1 cellular context compared by ENCODE assay signal in the genomic region with DNA sequence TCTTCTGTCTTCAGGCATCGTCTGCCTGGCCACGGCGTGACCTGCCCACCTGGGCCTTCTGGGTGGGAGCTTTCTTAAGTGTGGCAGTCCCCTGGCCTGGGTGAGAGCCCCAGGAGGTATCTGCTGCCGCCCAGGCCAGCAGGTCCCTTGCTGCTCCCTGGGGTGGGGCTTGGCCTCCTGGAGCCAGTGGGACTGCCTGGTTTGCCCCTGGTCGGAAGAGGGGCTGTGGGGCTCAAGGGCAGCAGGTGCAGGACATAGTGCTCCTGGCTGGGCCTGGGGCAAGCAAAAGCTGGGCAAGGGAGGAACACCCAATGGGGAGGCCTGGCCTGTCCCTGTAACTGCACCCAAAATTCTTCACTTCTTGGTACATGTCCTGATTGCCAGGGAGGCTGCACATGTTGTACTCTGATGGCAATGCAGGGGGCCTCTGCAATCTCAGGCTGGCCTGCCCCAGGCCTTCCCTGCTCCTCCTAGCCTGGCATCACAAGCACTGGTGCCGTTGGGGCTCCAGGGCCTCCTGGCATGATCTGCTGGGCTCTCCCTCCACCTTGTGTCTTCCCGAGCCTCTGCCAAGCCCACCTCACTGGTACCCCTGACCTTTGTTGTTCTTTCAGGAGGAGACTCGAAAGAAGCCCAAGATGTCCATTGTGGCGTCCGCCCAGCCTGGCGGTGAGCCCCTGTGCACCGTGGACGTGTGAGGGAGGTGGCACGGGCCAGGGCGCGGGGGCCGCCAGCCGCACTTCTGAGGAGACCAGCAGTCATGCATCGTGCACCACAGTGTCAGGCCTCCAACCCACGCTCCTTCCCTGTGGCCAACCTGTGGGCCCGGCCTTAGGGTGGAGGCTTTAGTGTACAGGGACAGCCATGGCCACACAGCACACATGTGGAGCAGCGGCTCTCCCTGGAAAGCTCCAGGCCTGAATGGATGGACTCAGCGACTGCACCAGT.
TF ChIP-seq lines count a peak whose summit lies in the region.

No MANE protein-coding gene starts in this region.

TF ChIP-seq in K562, 482 proteins besides CTCF, POLR2A, EP300 and RAD21 (continued from another document and continues in another):
- TF ChIP-seq JUN (IDR thresholded peaks at IDR 0.05; ENCODE audit: borderline replicate concordance, low read depth, low read length) (no peak), JUN (CRISPR knock-in tag; IDR thresholded peaks at IDR 0.05; ENCODE audit: borderline replicate concordance) (no peak), ZNF354B (CRISPR knock-in tag; IDR thresholded peaks at IDR 0.05) (no peak), MYC (IDR thresholded peaks at IDR 0.05; ENCODE audit: low read depth, low read length) (no peak), MYC (CRISPR knock-in tag; IDR thresholded peaks at IDR 0.05; ENCODE audit: borderline replicate concordance, low read depth) (no peak), POLR3A (IDR thresholded peaks at IDR 0.05; ENCODE audit: borderline replicate concordance, extremely low read depth, insufficient read depth, insufficient read length) (no peak), E2F3 (CRISPR knock-in tag; IDR thresholded peaks at IDR 0.05) (0 out of 2 replicates have a peak, but pooled peaks have one; percentile 18), ZNF584 (CRISPR knock-in tag; IDR thresholded peaks at IDR 0.05; ENCODE audit: low read depth) (no peak), DMBX1 (CRISPR knock-in tag; IDR thresholded peaks at IDR 0.05; ENCODE audit: borderline replicate concordance) (no peak), RBM22 (IDR thresholded peaks at IDR 0.05; ENCODE audit: low read depth, low read length, poor library complexity, severe bottlenecking) (no peak), PHF21A (IDR thresholded peaks at IDR 0.05; ENCODE audit: borderline replicate concordance, low read depth) (no peak), NCOA2 (IDR thresholded peaks at IDR 0.05; ENCODE audit: partially characterized antibody in 2 of 2) (no peak), NFIX (CRISPR knock-in tag; IDR thresholded peaks at IDR 0.05; ENCODE audit: low read depth) (no peak), TAF7 (tag; IDR thresholded peaks at IDR 0.05) (no peak), ZNF140 (CRISPR knock-in tag; IDR thresholded peaks at IDR 0.05) (no peak), CCAR2 (IDR thresholded peaks at IDR 0.05; ENCODE audit: low read depth, low read length) (no peak), ZFP36 (IDR thresholded peaks at IDR 0.05; ENCODE audit: low read depth, low read length, partially characterized antibody) (no peak), SRSF7 (optimal IDR thresholded peaks at IDR 0.05; ENCODE audit: low read depth, low read length) (no peak), MEF2D (tag; conservative IDR thresholded peaks at IDR 0.05; ENCODE audit: low read depth) (no peak), ZNF431 (CRISPR knock-in tag; IDR thresholded peaks at IDR 0.05) (no peak), PPARD (CRISPR knock-in tag; IDR thresholded peaks at IDR 0.05) (no peak), HNRNPH1 (optimal IDR thresholded peaks at IDR 0.05; ENCODE audit: low read depth, low read length) (no peak), SMARCE1 (IDR thresholded peaks at IDR 0.05) (no peak), L3MBTL2 (IDR thresholded peaks at IDR 0.05) (no peak), TEAD1 (CRISPR knock-in tag; IDR thresholded peaks at IDR 0.05) (no peak), RHOXF2B (CRISPR knock-in tag; conservative IDR thresholded peaks at IDR 0.05) (no peak), NFATC3 (IDR thresholded peaks at IDR 0.05) (no peak), ZNF583 (CRISPR knock-in tag; IDR thresholded peaks at IDR 0.05) (peak; percentile 56; the same call in 1 of the 2 replicates), BRD9 (IDR thresholded peaks at IDR 0.05; ENCODE audit: low read depth, partially characterized antibody) (no peak), ZNF57 (CRISPR knock-in tag; IDR thresholded peaks at IDR 0.05) (no peak), CREB1 (IDR thresholded peaks at IDR 0.05) (peak; percentile 19; the same call in 1 of the 2 replicates), CREB1 (CRISPR knock-in tag; IDR thresholded peaks at IDR 0.05) (no peak), ZBTB17 (CRISPR knock-in tag; IDR thresholded peaks at IDR 0.05) (peak; percentile 78), RCOR1 (IDR thresholded peaks at IDR 0.05; ENCODE audit: borderline replicate concordance in 1 of 2, low read depth in 2 of 2, low read length in 2 of 2) (no peak), ZNF274 (IDR thresholded peaks at IDR 0.05; ENCODE audit: borderline replicate concordance, low read depth, low read length) (peak; percentile 46; the same call in 1 of the 2 replicates), MTA3 (IDR thresholded peaks at IDR 0.05; ENCODE audit: borderline replicate concordance) (no peak), HDAC6 (IDR thresholded peaks at IDR 0.05; ENCODE audit: low read depth, low read length) (no peak), ZNF561 (CRISPR knock-in tag; conservative IDR thresholded peaks at IDR 0.05) (no peak), PHF8 (IDR thresholded peaks at IDR 0.05; ENCODE audit: borderline replicate concordance, low read length) (0 out of 2 replicates have a peak, but pooled peaks have one; percentile 21), MYNN (IDR thresholded peaks at IDR 0.05) (no peak), MYNN (CRISPR knock-in tag; IDR thresholded peaks at IDR 0.05) (no peak)
- TF ChIP-seq, protein P1, sequence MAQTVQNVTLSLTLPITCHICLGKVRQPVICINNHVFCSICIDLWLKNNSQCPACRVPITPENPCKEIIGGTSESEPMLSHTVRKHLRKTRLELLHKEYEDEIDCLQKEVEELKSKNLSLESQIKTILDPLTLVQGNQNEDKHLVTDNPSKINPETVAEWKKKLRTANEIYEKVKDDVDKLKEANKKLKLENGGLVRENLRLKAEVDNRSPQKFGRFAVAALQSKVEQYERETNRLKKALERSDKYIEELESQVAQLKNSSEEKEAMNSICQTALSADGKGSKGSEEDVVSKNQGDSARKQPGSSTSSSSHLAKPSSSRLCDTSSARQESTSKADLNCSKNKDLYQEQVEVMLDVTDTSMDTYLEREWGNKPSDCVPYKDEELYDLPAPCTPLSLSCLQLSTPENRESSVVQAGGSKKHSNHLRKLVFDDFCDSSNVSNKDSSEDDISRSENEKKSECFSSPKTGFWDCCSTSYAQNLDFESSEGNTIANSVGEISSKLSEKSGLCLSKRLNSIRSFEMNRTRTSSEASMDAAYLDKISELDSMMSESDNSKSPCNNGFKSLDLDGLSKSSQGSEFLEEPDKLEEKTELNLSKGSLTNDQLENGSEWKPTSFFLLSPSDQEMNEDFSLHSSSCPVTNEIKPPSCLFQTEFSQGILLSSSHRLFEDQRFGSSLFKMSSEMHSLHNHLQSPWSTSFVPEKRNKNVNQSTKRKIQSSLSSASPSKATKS (CRISPR knock-in tag; IDR thresholded peaks at IDR 0.05), result no peak
- TF ChIP-seq, protein P2, sequence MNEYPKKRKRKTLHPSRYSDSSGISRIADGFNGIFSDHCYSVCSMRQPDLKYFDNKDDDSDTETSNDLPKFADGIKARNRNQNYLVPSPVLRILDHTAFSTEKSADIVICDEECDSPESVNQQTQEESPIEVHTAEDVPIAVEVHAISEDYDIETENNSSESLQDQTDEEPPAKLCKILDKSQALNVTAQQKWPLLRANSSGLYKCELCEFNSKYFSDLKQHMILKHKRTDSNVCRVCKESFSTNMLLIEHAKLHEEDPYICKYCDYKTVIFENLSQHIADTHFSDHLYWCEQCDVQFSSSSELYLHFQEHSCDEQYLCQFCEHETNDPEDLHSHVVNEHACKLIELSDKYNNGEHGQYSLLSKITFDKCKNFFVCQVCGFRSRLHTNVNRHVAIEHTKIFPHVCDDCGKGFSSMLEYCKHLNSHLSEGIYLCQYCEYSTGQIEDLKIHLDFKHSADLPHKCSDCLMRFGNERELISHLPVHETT (CRISPR knock-in tag; conservative IDR thresholded peaks at IDR 0.05 in 1 of 2, IDR thresholded peaks at IDR 0.05 in 1 of 2), result no peak
- TF ChIP-seq, protein P3, sequence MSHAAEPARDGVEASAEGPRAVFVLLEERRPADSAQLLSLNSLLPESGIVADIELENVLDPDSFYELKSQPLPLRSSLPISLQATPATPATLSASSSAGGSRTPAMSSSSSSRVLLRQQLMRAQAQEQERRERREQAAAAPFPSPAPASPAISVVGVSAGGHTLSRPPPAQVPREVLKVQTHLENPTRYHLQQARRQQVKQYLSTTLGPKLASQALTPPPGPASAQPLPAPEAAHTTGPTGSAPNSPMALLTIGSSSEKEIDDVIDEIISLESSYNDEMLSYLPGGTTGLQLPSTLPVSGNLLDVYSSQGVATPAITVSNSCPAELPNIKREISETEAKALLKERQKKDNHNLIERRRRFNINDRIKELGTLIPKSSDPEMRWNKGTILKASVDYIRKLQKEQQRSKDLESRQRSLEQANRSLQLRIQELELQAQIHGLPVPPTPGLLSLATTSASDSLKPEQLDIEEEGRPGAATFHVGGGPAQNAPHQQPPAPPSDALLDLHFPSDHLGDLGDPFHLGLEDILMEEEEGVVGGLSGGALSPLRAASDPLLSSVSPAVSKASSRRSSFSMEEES (CRISPR knock-in tag; IDR thresholded peaks at IDR 0.05), result no peak
- TF ChIP-seq, protein P4, sequence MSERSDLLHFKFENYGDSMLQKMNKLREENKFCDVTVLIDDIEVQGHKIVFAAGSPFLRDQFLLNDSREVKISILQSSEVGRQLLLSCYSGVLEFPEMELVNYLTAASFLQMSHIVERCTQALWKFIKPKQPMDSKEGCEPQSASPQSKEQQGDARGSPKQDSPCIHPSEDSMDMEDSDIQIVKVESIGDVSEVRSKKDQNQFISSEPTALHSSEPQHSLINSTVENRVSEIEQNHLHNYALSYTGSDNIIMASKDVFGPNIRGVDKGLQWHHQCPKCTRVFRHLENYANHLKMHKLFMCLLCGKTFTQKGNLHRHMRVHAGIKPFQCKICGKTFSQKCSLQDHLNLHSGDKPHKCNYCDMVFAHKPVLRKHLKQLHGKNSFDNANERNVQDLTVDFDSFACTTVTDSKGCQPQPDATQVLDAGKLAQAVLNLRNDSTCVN (CRISPR knock-in tag; IDR thresholded peaks at IDR 0.05), result no peak
- TF ChIP-seq, protein P5, sequence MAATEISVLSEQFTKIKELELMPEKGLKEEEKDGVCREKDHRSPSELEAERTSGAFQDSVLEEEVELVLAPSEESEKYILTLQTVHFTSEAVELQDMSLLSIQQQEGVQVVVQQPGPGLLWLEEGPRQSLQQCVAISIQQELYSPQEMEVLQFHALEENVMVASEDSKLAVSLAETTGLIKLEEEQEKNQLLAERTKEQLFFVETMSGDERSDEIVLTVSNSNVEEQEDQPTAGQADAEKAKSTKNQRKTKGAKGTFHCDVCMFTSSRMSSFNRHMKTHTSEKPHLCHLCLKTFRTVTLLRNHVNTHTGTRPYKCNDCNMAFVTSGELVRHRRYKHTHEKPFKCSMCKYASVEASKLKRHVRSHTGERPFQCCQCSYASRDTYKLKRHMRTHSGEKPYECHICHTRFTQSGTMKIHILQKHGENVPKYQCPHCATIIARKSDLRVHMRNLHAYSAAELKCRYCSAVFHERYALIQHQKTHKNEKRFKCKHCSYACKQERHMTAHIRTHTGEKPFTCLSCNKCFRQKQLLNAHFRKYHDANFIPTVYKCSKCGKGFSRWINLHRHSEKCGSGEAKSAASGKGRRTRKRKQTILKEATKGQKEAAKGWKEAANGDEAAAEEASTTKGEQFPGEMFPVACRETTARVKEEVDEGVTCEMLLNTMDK (IDR thresholded peaks at IDR 0.05; ENCODE audit: borderline replicate concordance, insufficient read depth, low read depth, low read length, poor library complexity, severe bottlenecking), result no peak
- TF ChIP-seq, protein P6, sequence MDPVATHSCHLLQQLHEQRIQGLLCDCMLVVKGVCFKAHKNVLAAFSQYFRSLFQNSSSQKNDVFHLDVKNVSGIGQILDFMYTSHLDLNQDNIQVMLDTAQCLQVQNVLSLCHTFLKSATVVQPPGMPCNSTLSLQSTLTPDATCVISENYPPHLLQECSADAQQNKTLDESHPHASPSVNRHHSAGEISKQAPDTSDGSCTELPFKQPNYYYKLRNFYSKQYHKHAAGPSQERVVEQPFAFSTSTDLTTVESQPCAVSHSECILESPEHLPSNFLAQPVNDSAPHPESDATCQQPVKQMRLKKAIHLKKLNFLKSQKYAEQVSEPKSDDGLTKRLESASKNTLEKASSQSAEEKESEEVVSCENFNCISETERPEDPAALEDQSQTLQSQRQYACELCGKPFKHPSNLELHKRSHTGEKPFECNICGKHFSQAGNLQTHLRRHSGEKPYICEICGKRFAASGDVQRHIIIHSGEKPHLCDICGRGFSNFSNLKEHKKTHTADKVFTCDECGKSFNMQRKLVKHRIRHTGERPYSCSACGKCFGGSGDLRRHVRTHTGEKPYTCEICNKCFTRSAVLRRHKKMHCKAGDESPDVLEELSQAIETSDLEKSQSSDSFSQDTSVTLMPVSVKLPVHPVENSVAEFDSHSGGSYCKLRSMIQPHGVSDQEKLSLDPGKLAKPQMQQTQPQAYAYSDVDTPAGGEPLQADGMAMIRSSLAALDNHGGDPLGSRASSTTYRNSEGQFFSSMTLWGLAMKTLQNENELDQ (CRISPR knock-in tag; IDR thresholded peaks at IDR 0.05; ENCODE audit: borderline replicate concordance), result no peak
- TF ChIP-seq, protein P7, sequence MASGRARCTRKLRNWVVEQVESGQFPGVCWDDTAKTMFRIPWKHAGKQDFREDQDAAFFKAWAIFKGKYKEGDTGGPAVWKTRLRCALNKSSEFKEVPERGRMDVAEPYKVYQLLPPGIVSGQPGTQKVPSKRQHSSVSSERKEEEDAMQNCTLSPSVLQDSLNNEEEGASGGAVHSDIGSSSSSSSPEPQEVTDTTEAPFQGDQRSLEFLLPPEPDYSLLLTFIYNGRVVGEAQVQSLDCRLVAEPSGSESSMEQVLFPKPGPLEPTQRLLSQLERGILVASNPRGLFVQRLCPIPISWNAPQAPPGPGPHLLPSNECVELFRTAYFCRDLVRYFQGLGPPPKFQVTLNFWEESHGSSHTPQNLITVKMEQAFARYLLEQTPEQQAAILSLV (tag; IDR thresholded peaks at IDR 0.05), result no peak
- TF ChIP-seq, protein P8, sequence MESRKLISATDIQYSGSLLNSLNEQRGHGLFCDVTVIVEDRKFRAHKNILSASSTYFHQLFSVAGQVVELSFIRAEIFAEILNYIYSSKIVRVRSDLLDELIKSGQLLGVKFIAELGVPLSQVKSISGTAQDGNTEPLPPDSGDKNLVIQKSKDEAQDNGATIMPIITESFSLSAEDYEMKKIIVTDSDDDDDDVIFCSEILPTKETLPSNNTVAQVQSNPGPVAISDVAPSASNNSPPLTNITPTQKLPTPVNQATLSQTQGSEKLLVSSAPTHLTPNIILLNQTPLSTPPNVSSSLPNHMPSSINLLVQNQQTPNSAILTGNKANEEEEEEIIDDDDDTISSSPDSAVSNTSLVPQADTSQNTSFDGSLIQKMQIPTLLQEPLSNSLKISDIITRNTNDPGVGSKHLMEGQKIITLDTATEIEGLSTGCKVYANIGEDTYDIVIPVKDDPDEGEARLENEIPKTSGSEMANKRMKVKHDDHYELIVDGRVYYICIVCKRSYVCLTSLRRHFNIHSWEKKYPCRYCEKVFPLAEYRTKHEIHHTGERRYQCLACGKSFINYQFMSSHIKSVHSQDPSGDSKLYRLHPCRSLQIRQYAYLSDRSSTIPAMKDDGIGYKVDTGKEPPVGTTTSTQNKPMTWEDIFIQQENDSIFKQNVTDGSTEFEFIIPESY (CRISPR knock-in tag; IDR thresholded peaks at IDR 0.05), result no peak
